Comparison of ENCODE assay signal across 27 cellular contexts in the genomic region with DNA sequence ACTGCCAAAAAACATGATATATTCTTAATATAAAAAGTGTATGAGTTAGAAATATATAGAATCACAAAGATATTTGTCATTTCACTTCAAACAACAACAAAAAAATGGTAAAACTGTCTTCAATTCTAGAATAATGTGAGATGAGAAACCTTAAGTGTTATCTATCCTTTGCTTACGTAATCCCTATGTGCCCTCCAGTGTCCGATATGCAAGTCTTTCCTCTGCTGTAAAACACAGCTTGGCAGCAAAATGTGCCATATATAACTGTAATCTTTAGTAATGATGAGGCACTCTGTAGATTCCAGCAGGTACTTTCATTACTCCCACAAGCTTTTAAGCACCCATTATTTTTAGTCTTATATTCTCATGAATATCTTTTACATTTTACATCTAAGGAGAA.
"Had no signal": no experiment of that assay in that cellular context is flagged by ENCODE, and none has a peak within 500 bp of the region (broad histone marks: within the 10 kb centered on the region; RNA-seq: fewer than 3 reads in every experiment).

No MANE protein-coding gene starts in this region.

- H3K9me3 ChIP-seq: left lung, lower lobe of right lung, pancreas, prostate gland, uterus had no signal

- ATAC-seq: left cardiac atrium; left lung; lower lobe of right lung; natural killer cell; right cardiac atrium; stimulated activated memory B cell treated with anti-CD40 and anti-IgM and Interleukin-4, amounts not matched to agents 10 μg/mL and 1 μg/mL and 100 μg/mL, for 72 hours; stimulated activated naive CD8-positive, alpha-beta T cell treated with anti-CD3 and anti-CD28 coated beads, Interleukin-15, amount 100 ng/mL, for 72 hours had no signal

- H3K4me1 ChIP-seq: left lung, lower lobe of right lung, pancreas, prostate gland, sigmoid colon, tibial nerve, uterus had no signal

- H3K4me2 ChIP-seq: smooth muscle cell had no signal

- H3K36me3 ChIP-seq: left lung, lower lobe of right lung, pancreas, prostate gland, sigmoid colon, tibial nerve, uterus had no signal

- H3K4me3 ChIP-seq: left lung, lower lobe of right lung, pancreas, prostate gland, sigmoid colon, smooth muscle cell, tibial nerve, uterus had no signal

- DNase-seq: islet precursor cell; kidney glomerular epithelial cell; left cardiac atrium; left lung; lower lobe of right lung; mammary epithelial cell; mesendoderm; naive B cell; natural killer cell; nephron progenitor cell; pancreas; posterior cingulate gyrus; retina; right cardiac atrium; sigmoid colon; stimulated activated CD4-positive, alpha-beta T cell treated with anti-CD3 and anti-CD28 coated beads, Interleukin-1b, Interleukin-23, amount 100 ng/mL, for 48 hours; stimulated activated CD4-positive, alpha-beta T cell treated with anti-CD3 and anti-CD28 coated beads, Interleukin-2, amount 100 ng/mL, for 48 hours; stimulated activated CD4-positive, alpha-beta T cell treated with anti-CD3 and anti-CD28 coated beads, Interleukin-4, amount 100 ng/mL, for 4 hours; stimulated activated CD8-positive, alpha-beta memory T cell treated with anti-CD3 and anti-CD28 coated beads, Interleukin-4, amount 100 ng/mL, for 48 hours; stimulated activated naive CD4-positive, alpha-beta T cell treated with Interleukin-2 at 50 U/mL for 16 hours; stimulated activated naive CD8-positive, alpha-beta T cell treated with anti-CD3 and anti-CD28 coated beads, Interleukin-15, amount 100 ng/mL, for 72 hours; substantia nigra; uterus had no signal

- FAIRE-seq: pancreas had no signal

- H3K27ac ChIP-seq: left lung, lower lobe of right lung, pancreas, prostate gland, sigmoid colon, tibial nerve, uterus had no signal

- H3K27me3 ChIP-seq: left lung, pancreas, sigmoid colon, tibial nerve, uterus had no signal
